ENCODE assay signal across 8 cellular contexts in the genomic region with DNA sequence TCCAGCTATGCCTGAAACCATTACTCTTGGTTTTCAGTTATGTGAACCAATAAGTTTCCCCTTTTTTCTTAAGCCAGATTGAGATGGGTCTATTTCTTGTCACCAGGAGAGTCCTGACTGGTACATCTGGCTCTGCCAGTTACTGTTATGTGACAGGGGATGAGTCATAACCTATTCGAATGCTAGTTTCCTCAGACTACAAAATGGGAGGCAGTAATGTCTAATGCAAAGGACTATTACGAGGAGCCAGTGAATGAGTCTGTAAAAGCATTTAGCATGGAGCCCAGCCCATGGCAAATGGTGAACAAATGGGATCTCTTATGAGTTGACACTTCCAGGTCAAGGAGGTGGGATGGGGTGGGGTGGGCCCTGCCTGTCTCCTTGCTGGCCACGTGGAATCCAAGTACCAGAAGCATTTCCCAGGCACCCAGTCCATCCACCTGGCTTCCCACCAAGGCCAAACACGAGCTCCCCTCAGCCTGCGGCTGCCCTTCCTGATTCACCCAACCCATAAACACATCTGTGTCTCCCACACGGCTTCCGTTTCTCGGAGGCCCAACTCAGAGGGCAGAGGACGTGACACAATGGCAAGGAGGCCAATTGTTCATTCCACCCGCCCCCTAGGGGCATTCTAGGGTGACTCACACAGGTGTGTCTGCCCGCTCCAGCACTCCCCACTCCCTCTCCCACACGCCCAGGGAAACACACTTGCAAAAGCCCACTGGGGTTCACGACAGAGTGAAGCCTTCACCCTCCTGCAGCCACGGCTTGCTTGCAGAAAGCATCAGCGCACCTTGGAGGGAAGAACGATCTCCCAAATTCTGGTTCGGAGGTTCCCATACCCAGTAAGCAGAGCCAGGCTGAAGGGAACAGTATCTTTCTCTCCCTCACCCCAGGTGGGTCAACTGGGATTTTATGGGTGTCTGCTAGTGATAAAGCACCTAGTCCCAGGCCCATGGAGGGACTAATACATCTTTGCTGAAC.
DNase-seq lines count a peak whose midpoint lies in the region; ATAC-seq, FAIRE-seq and TF ChIP-seq lines count a peak whose summit lies in the region.

No MANE protein-coding gene starts in this region.

- CTCF ChIA-PET in K562 (lab: Yijun Ruan, JAX; ENCODE audit: low intra/inter-chr PET ratio) = no interaction called here
- CTCF ChIA-PET in HEK293T (lab: Yijun Ruan, JAX) = no interaction called here

- no peaks in the 10 kb centered on the region for H3K36me3 Mint-ChIP-seq in GM23338 (ENCODE audit: low read depth)

- ATAC-seq in GM23338 (peak; percentile 65), K562 (no peak)

- H3F3A ChIP-seq in GM23338 (replicated peaks; ENCODE audit: low read depth) = no peaks in the 10 kb centered on the region

- 0% methylated on average over 12 of the region's 17 CpGs for whole genome bisulfite sequencing in K562 (ENCODE audit: insufficient coverage, low coverage, missing lambda C conversion rate)

- POLR2A ChIA-PET in K562 (lab: Yijun Ruan, JAX) (interaction anchor here (1.8 kb wide), 1 partner anchor 10 kb away, joined by 4 read pairs; no protein-coding TSS in a partner anchor), HEK293T (lab: Yijun Ruan, JAX) (no interaction called here)

- no TSS peak for BruUV-seq in K562 (replicated peaks; lab: Mats Ljungman, UMichigan)

- H2AFZ ChIP-seq in GM23338 (no peak overlapping the region), K562 (ENCODE audit: low read depth, low read length) (no peak overlapping the region)

- H3K36me3 ChIP-seq in GM23338 (ENCODE audit: insufficient read depth) = no peaks in the 10 kb centered on the region
- no peaks in the 10 kb centered on the region for H3K36me3 ChIP-seq in K562 (ENCODE audit: control insufficient read depth, insufficient read depth, low read length)

- TF ChIP-seq EP300 in K562 (IDR thresholded peaks at IDR 0.05; ENCODE audit: low read length) = no peak

- H3K79me2 ChIP-seq in GM23338 (replicated peaks; ENCODE audit: insufficient read depth) (no peaks in the 10 kb centered on the region), K562 (ENCODE audit: control insufficient read depth, insufficient read depth, low read length) (no peaks in the 10 kb centered on the region)

- no peak overlapping the region for H3K4me3 Mint-ChIP-seq in GM23338

- no peak overlapping the region for H3K4me3 ChIP-seq in GM23338
- H3K4me3 ChIP-seq in K562 = no peak overlapping the region

- H3K9me3 Mint-ChIP-seq in GM23338 = no peaks in the 10 kb centered on the region

- H3K4me1 ChIP-seq in GM23338 (ENCODE audit: insufficient read depth) = no peaks in the 10 kb centered on the region
- H3K4me1 ChIP-seq in K562 (replicated peaks in 1 of 2; ENCODE audit: control insufficient read depth in 2 of 2, insufficient read depth in 2 of 2, low read length in 2 of 2) = peaks cover 0 to 4% of the 10 kb centered on the region in 2 experiments; a peak in 1 of 5 replicates

- peak; percentile 46 for DNase-seq in GM23338 (ENCODE audit: low spot score)
- peak; percentile 24 for DNase-seq in T follicular helper cell (ENCODE audit: low read depth)
- DNase-seq in K562 (ENCODE audit: extremely low read depth in 1 of 4, low spot score in 3 of 4) = no peak
- peak; percentile 67 for DNase-seq in stimulated activated CD4-positive, alpha-beta T cell treated with anti-CD3 and anti-CD28 coated beads, Interleukin-2, amount 100 ng/mL, for 24 hours
- DNase-seq in HEK293T (ENCODE audit: extremely low spot score) = no peak
- DNase-seq in COLO829 (ENCODE audit: low spot score) = no peak
- no peak for DNase-seq in activated gamma-delta T cell treated with Interleukin-2 at 50 U/mL for 16 hours
- no peak for DNase-seq in pons (ENCODE audit: low spot score)

- TF ChIP-seq CTCF in GM23338 (conservative IDR thresholded peaks at IDR 0.05; ENCODE audit: low read depth in 2 of 2) (peak; percentile 29 to 45), K562 (IDR thresholded peaks at IDR 0.05 in 2 of 3, conservative IDR thresholded peaks at IDR 0.05 in 1 of 3; ENCODE audit: insufficient read depth in 2 of 3, low read depth in 1 of 3, low read length in 3 of 3) (no peak)

- in situ Hi-C loops in K562 (cut with MboI) = no loop called here

- intact Hi-C loops in K562 (cut with micrococcal nuclease) = no loop called here

- no peaks in the 10 kb centered on the region for H3K9me1 ChIP-seq in K562 (ENCODE audit: control insufficient read depth, insufficient read depth, low read length)

- FAIRE-seq in K562 (lab: Jason Lieb, UNC) = no peak

- no peaks in the 10 kb centered on the region for H3K9me2 ChIP-seq in GM23338 (ENCODE audit: insufficient read depth)

- H4K20me1 ChIP-seq in GM23338 (replicated peaks; ENCODE audit: insufficient read depth) (no peaks in the 10 kb centered on the region), K562 (replicated peaks; ENCODE audit: control insufficient read depth, insufficient read depth, low read length) (no peaks in the 10 kb centered on the region)

- peaks cover 4% of the 10 kb centered on the region for H3K27me3 Mint-ChIP-seq in GM23338 (ENCODE audit: insufficient read depth, low read depth, poor library complexity)

- TF ChIP-seq POLR2A in K562 (conservative IDR thresholded peaks at IDR 0.05) = no peak

- no peaks in the 10 kb centered on the region for H3K27me3 ChIP-seq in GM23338 (ENCODE audit: insufficient read depth)
- peaks cover 16 to 74% of the 10 kb centered on the region in 2 experiments; a peak in 4 of 5 replicates for H3K27me3 ChIP-seq in K562 (ENCODE audit: control insufficient read depth in 2 of 2, insufficient read depth in 2 of 2, low read length in 2 of 2)

- no peak for TF ChIP-seq RAD21 in K562 (CRISPR knock-in tag; conservative IDR thresholded peaks at IDR 0.05 in 1 of 2, IDR thresholded peaks at IDR 0.05 in 1 of 2)

- H3K9me3 ChIP-seq in K562 (replicated peaks; ENCODE audit: control insufficient read depth, insufficient read depth, low read depth, low read length) = no peaks in the 10 kb centered on the region

- H3K27ac ChIP-seq in GM23338 (ENCODE audit: low read depth) (no peak overlapping the region), K562 (ENCODE audit: extremely low read depth, low read depth, low read length) (no peak overlapping the region)

- no peak overlapping the region for H3K4me2 ChIP-seq in GM23338
- H3K4me2 ChIP-seq in K562 (ENCODE audit: insufficient read depth, low read length) = no peak overlapping the region

- H3K27ac Mint-ChIP-seq in GM23338 = peak overlapping the region; percentile 32; the same call in 1 of the 2 replicates

- H3K4me1 Mint-ChIP-seq in GM23338 = peaks cover 4% of the 10 kb centered on the region; the same call in 1 of the 3 replicates

- no peak overlapping the region for H3K9ac ChIP-seq in K562 (ENCODE audit: insufficient read depth in 1 of 2, low read depth in 2 of 2, low read length in 2 of 2)

TF ChIP-seq in GM23338, 12 proteins besides CTCF, POLR2A, EP300 and RAD21 (continues in another document):
- TF ChIP-seq EZH2phosphoT487 (IDR thresholded peaks at IDR 0.05; ENCODE audit: unreplicated experiment) = no peak
- no peak for TF ChIP-seq POLR2AphosphoS5 (IDR thresholded peaks at IDR 0.05; ENCODE audit: low read depth)
- TF ChIP-seq ZNF114 (CRISPR knock-in tag; IDR thresholded peaks at IDR 0.05) = no peak
- TF ChIP-seq, protein P1, sequence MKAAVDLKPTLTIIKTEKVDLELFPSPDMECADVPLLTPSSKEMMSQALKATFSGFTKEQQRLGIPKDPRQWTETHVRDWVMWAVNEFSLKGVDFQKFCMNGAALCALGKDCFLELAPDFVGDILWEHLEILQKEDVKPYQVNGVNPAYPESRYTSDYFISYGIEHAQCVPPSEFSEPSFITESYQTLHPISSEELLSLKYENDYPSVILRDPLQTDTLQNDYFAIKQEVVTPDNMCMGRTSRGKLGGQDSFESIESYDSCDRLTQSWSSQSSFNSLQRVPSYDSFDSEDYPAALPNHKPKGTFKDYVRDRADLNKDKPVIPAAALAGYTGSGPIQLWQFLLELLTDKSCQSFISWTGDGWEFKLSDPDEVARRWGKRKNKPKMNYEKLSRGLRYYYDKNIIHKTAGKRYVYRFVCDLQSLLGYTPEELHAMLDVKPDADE (IDR thresholded peaks at IDR 0.05) = no peak
- TF ChIP-seq ZNF331 (CRISPR knock-in tag; IDR thresholded peaks at IDR 0.05; ENCODE audit: low read depth) = no peak
- no peak for TF ChIP-seq EZH2 (IDR thresholded peaks at IDR 0.05; ENCODE audit: low read depth, unreplicated experiment)

TF ChIP-seq in K562, 482 proteins besides CTCF, POLR2A, EP300 and RAD21:
- no peak for TF ChIP-seq NFE2L1 (tag; IDR thresholded peaks at IDR 0.05; ENCODE audit: borderline replicate concordance, low read depth)
- TF ChIP-seq, protein P2, sequence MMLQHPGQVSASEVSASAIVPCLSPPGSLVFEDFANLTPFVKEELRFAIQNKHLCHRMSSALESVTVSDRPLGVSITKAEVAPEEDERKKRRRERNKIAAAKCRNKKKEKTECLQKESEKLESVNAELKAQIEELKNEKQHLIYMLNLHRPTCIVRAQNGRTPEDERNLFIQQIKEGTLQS (IDR thresholded peaks at IDR 0.05) = 0 out of 2 replicates have a peak, but pooled peaks have one; percentile 10
- TF ChIP-seq, protein P2 (CRISPR knock-in tag; conservative IDR thresholded peaks at IDR 0.05) = no peak

TF ChIP-seq in HEK293T, 16 proteins besides CTCF, POLR2A, EP300 and RAD21:
- TF ChIP-seq FOXK2 (IDR thresholded peaks at IDR 0.05) (no peak), FOXA1 (IDR thresholded peaks at IDR 0.05) (no peak), SP1 (IDR thresholded peaks at IDR 0.05) (no peak)

Comparison
In these comparisons a context has a peak if more than half of its experiments do, and no peak if none do; other contexts are left out.
1. DNase-seq: peak in GM23338 (single experiment), T follicular helper cell (single experiment) and stimulated activated CD4-positive, alpha-beta T cell treated with anti-CD3 and anti-CD28 coated beads, Interleukin-2, amount 100 ng/mL, for 24 hours (2 of 2); none in K562 (0 of 4), HEK293T (single experiment), COLO829 (single experiment), activated gamma-delta T cell treated with Interleukin-2 at 50 U/mL for 16 hours (single experiment) and pons (single experiment).
2. CTCF ChIP-seq: peak in GM23338 (2 of 2); none in K562 (0 of 3).